Comparison of ENCODE assay signal across 1 cellular context in genomic region chr2:157898591-157898996, GRCh38.
TF ChIP-seq lines count a peak whose summit lies in the region.

No MANE protein-coding gene starts in this region.

TF ChIP-seq in GM23338, 12 proteins besides CTCF, POLR2A, EP300 and RAD21 (continued from another document):
- TF ChIP-seq, protein P1, sequence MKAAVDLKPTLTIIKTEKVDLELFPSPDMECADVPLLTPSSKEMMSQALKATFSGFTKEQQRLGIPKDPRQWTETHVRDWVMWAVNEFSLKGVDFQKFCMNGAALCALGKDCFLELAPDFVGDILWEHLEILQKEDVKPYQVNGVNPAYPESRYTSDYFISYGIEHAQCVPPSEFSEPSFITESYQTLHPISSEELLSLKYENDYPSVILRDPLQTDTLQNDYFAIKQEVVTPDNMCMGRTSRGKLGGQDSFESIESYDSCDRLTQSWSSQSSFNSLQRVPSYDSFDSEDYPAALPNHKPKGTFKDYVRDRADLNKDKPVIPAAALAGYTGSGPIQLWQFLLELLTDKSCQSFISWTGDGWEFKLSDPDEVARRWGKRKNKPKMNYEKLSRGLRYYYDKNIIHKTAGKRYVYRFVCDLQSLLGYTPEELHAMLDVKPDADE (IDR thresholded peaks at IDR 0.05) = no peak
- TF ChIP-seq EZH2 (IDR thresholded peaks at IDR 0.05; ENCODE audit: low read depth, unreplicated experiment) (no peak), JUNB (IDR thresholded peaks at IDR 0.05; ENCODE audit: unreplicated experiment) (no peak)
